8 cellular contexts compared by ENCODE assay signal in genomic region chr6:163414367-163415175, GRCh38. TPM values are rescaled to one million over a fixed set of nuclear protein-coding genes. Genes with fewer than 3 reads are reported as not detected.
DNase-seq lines count a peak whose midpoint lies in the region; ATAC-seq and TF ChIP-seq lines count a peak whose summit lies in the region.

TSS of gene QKI (plus strand) at chr6:163414718. CDS start at chr6:163415194, 476 bp downstream.

- peak within 1 kb of the TSS; percentile 99 for H3K9ac ChIP-seq in adipocyte (ENCODE audit: low read length)

- H3K27ac ChIP-seq in prostate gland (peak within 1 kb of the TSS; percentile 99), upper lobe of right lung (peak within 1 kb of the TSS; percentile 99)

- DNase-seq in DMS 273 (lab: John Stamatoyannopoulos, UW; ENCODE audit: unreplicated experiment): peak; percentile 84
- DNase-seq in HuH-7 (ENCODE audit: low spot score): peak; percentile 69
- DNase-seq in T follicular helper cell (ENCODE audit: low read depth): peak; percentile 78
- peak; percentile 84 for DNase-seq in adipocyte (ENCODE audit: low read depth)
- DNase-seq in left cardiac atrium: peak; percentile 87
- peak; percentile 84 for DNase-seq in prostate gland (ENCODE audit: low spot score)
- peak; percentile 93 for DNase-seq in upper lobe of right lung

- ATAC-seq in GM21390 (IDR thresholded peaks at IDR 0.05; ENCODE audit: unreplicated experiment) (peak; percentile 32), left cardiac atrium (peak; percentile 28 to 46), upper lobe of right lung (peak; percentile 67)

- under 1% methylated on average over 88 of the region's 141 CpGs for WGBS in prostate gland

- H3K36me3 ChIP-seq in adipocyte (ENCODE audit: control insufficient read depth, insufficient read depth, low read length, severe bottlenecking): no peaks in the 10 kb centered on the region
- H3K36me3 ChIP-seq in prostate gland: no peaks in the 10 kb centered on the region
- no peaks in the 10 kb centered on the region for H3K36me3 ChIP-seq in upper lobe of right lung

- TF ChIP-seq CTCF in prostate gland (IDR thresholded peaks at IDR 0.05): no peak
- no peak for TF ChIP-seq CTCF in upper lobe of right lung (IDR thresholded peaks at IDR 0.05)

- peak within 1 kb of the TSS; percentile 95 for H3K4me3 ChIP-seq in adipocyte (ENCODE audit: low read length)
- H3K4me3 ChIP-seq in prostate gland: peak within 1 kb of the TSS; percentile 98 to 99
- H3K4me3 ChIP-seq in upper lobe of right lung: peak within 1 kb of the TSS; percentile 83

- peak; percentile 85 for TF ChIP-seq POLR2A in prostate gland (IDR thresholded peaks at IDR 0.05)

- H3K27me3 ChIP-seq in adipocyte (replicated peaks; ENCODE audit: control insufficient read depth, insufficient read depth, low read length) (no peaks in the 10 kb centered on the region), prostate gland (replicated peaks; ENCODE audit: insufficient read depth) (no peaks in the 10 kb centered on the region), upper lobe of right lung (no peaks in the 10 kb centered on the region)

- intact Hi-C loops in left cardiac atrium (cut with DNase I) (loop anchor here (5.0 to 10.0 kb wide), 5 partner anchors 120 to 560 kb away; no protein-coding TSS in a partner anchor), prostate gland (cut with DNase I) (loop anchor here (5.0 kb wide), 2 partner anchors 77 to 1513 kb away; no protein-coding TSS in a partner anchor), upper lobe of right lung (cut with DNase I) (no loop called here)

- H3K9me3 ChIP-seq in adipocyte (ENCODE audit: control insufficient read depth, low read length) (no peaks in the 10 kb centered on the region), prostate gland (no peaks in the 10 kb centered on the region), upper lobe of right lung (no peaks in the 10 kb centered on the region)

- H3K4me1 ChIP-seq in adipocyte (ENCODE audit: control insufficient read depth, insufficient read depth, low read length): peaks cover 9% of the 10 kb centered on the region
- H3K4me1 ChIP-seq in prostate gland (replicated peaks): peaks cover 6% of the 10 kb centered on the region
- H3K4me1 ChIP-seq in upper lobe of right lung: peaks cover 25% of the 10 kb centered on the region

RNA-seq across cellular contexts. Expression of gene QKI, which starts in this region (rescaled TPM):
- 100 to 1,000 TPM; 317 to 351 TPM for total RNA-seq in left cardiac atrium
- 100 to 1,000 TPM in 1 of 2 donors, 10 to 100 TPM in 1; 63.0 to 316 TPM for total RNA-seq in prostate gland
- 234 TPM for total RNA-seq in upper lobe of right lung

Comparison
In these comparisons a context has a peak if more than half of its experiments do, and no peak if none do; other contexts are left out.
1. Peak in every context shown above with its lines: DNase-seq, ATAC-seq, H3K4me3 ChIP-seq and H3K27ac ChIP-seq.